15 cellular contexts compared by ENCODE assay signal in the genomic region with DNA sequence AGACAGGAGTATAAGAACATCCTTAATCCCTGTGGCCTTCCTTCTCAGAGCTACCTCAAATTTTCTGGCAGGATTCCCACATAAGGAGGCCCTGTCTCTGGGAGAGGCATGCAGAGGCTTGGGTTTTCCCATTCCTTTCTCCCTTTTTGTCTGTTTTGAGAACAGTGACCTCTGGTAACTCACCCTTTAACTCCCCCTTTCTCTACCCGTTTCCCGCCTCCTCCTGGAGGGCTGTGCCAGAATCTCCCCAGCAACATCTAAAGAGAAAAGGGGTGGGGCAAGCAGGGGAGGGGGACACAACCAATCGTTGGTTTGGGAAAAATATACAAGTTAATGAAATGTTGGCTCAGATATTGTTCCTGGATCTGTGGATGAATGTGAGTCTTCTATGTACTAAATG.
DNase-seq lines count a peak whose midpoint lies in the region; ATAC-seq and TF ChIP-seq lines count a peak whose summit lies in the region.
"Had no signal": no experiment of that assay in that cellular context is flagged by ENCODE, and none has a peak within 500 bp of the region (broad histone marks: within the 10 kb centered on the region; RNA-seq: fewer than 3 reads in every experiment).

No MANE protein-coding gene starts in this region.

- no peak overlapping the region for H2BK12ac ChIP-seq in neuronal stem cell (ENCODE audit: low read length)

- H3K4me2 ChIP-seq in neuronal stem cell (ENCODE audit: insufficient read depth, low read length, poor library complexity, severe bottlenecking) = no peak overlapping the region
- H3K4me2 ChIP-seq: A549 had no signal

- H2AK5ac ChIP-seq in neuronal stem cell (ENCODE audit: low read depth, low read length) = no peak overlapping the region

- H3K27me3 Mint-ChIP-seq in WTC11 (ENCODE audit: low read depth) (no peaks in the 10 kb centered on the region), nephron (ENCODE audit: low read depth) (no peaks in the 10 kb centered on the region)
- H3K27me3 Mint-ChIP-seq: CD8-positive, alpha-beta memory T cell; IgD-negative memory B cell had no signal

- POLR2A ChIA-PET in WTC11 (lab: Charles Lee) = no interaction called here

- H3K9me3 Mint-ChIP-seq in WTC11 (no peaks in the 10 kb centered on the region), nephron (no peaks in the 10 kb centered on the region)
- H3K9me3 Mint-ChIP-seq: CD8-positive, alpha-beta memory T cell; IgD-negative memory B cell had no signal

- H3K18ac ChIP-seq in neuronal stem cell (ENCODE audit: low read length) = no peak overlapping the region

- H3K9me3 ChIP-seq in neuronal stem cell (replicated peaks in 1 of 2; ENCODE audit: control insufficient read depth in 2 of 2, insufficient read depth in 1 of 2, low read depth in 1 of 2, low read length in 2 of 2) = no peaks in the 10 kb centered on the region
- H3K9me3 ChIP-seq: A549, Caco-2 had no signal

- DNase-seq in WTC11 (ENCODE audit: low spot score) (no peak), iPS-NIHi11 (ENCODE audit: low spot score) (peak; percentile 4), neuronal stem cell (ENCODE audit: low spot score) (peak; percentile 27), NCI-H2196 treated with DMSO at 0.1 percent for 48 hours (lab: John Stamatoyannopoulos, UW; ENCODE audit: unreplicated experiment) (no peak), ureter (ENCODE audit: low spot score) (no peak)
- DNase-seq in NK-92 treated with Interleukin-12 subunit alpha and Interleukin-12 subunit beta, amount 100 ng/mL, for 24 hours (lab: John Stamatoyannopoulos, UW) = no peak
- DNase-seq: Caco-2; CD8-positive, alpha-beta memory T cell; DND-41; GF-D8 had no signal

- H2BK15ac ChIP-seq in neuronal stem cell (ENCODE audit: low read length) = no peak overlapping the region

- no peak overlapping the region for H3K14ac ChIP-seq in neuronal stem cell (ENCODE audit: low read length)

- no peak overlapping the region for H3K23ac ChIP-seq in neuronal stem cell (ENCODE audit: low read depth, low read length, poor library complexity)

- H2BK120ac ChIP-seq in neuronal stem cell (ENCODE audit: low read depth, low read length) = no peak overlapping the region

- ATAC-seq in WTC11 (peak; percentile 66), GM21526 (IDR thresholded peaks at IDR 0.05; ENCODE audit: low FRiP score, unreplicated experiment) (no peak)
- ATAC-seq: A549 had no signal

- H3K36me3 ChIP-seq in neuronal stem cell (replicated peaks in 1 of 2; ENCODE audit: control insufficient read depth in 2 of 2, insufficient read depth in 2 of 2, low read length in 2 of 2) = no peaks in the 10 kb centered on the region

- peak overlapping the region; percentile 59 for H2AFZ ChIP-seq in neuronal stem cell (ENCODE audit: low read length)

- TF ChIP-seq CTCF in WTC11 (IDR thresholded peaks at IDR 0.05) (no peak), nephron (IDR thresholded peaks at IDR 0.05; ENCODE audit: unreplicated experiment in 3 of 3) (no peak)

- no CpG with 5 or more reads among the region's 3 CpGs for WGBS in neuronal stem cell (ENCODE audit: extremely low coverage in 2 of 2, insufficient read length in 2 of 2, insufficient replicate concordance in 1 of 2), 2 donors

- no peak overlapping the region for H2BK5ac ChIP-seq in neuronal stem cell (ENCODE audit: low read length)

- H3K4me1 Mint-ChIP-seq in WTC11 (peaks cover 8% of the 10 kb centered on the region; the same call in 1 of the 2 replicates), nephron (peaks cover 14% of the 10 kb centered on the region)
- H3K4me1 Mint-ChIP-seq: CD14-positive monocyte; CD8-positive, alpha-beta memory T cell; IgD-negative memory B cell had no signal

- H3K9ac ChIP-seq in neuronal stem cell (ENCODE audit: low read depth, low read length, poor library complexity) = no peak overlapping the region

- CTCF ChIA-PET in WTC11 (lab: Charles Lee) = no interaction called here

- H3K36me3 Mint-ChIP-seq in WTC11 (no peaks in the 10 kb centered on the region), nephron (ENCODE audit: low read depth) (no peaks in the 10 kb centered on the region)
- H3K36me3 Mint-ChIP-seq: CD14-positive monocyte; CD8-positive, alpha-beta memory T cell; IgD-negative memory B cell had no signal

- H3K27ac Mint-ChIP-seq in WTC11 = no peak overlapping the region
- H3K27ac Mint-ChIP-seq in nephron = peak overlapping the region; percentile 41 to 83 (median 80)
- H3K27ac Mint-ChIP-seq: CD14-positive monocyte; CD8-positive, alpha-beta memory T cell; IgD-negative memory B cell had no signal

- H3K4ac ChIP-seq in neuronal stem cell (ENCODE audit: low read length) = no peak overlapping the region

- H3K4me1 ChIP-seq in neuronal stem cell (ENCODE audit: control insufficient read depth in 2 of 2, insufficient read depth in 1 of 2, low read depth in 1 of 2, low read length in 2 of 2) = peaks cover 4% of the 10 kb centered on the region in 2 donors
- H3K4me1 ChIP-seq: A549, Caco-2 had no signal

- no peak overlapping the region for H4K8ac ChIP-seq in neuronal stem cell (ENCODE audit: low read depth, low read length)

- H3K27ac ChIP-seq in neuronal stem cell (replicated peaks; ENCODE audit: low read length) = peak overlapping the region; percentile 72
- H3K27ac ChIP-seq: A549 had no signal

- no peaks in the 10 kb centered on the region for H3K79me1 ChIP-seq in neuronal stem cell (ENCODE audit: low read depth, low read length)

- no peak overlapping the region for H4K91ac ChIP-seq in neuronal stem cell (ENCODE audit: low read depth, low read length, poor library complexity)

- H3K4me3 ChIP-seq in neuronal stem cell (ENCODE audit: low read length in 2 of 2) = no peak overlapping the region
- H3K4me3 ChIP-seq: A549 had no signal

- H3K4me3 Mint-ChIP-seq in WTC11 (no peak overlapping the region), nephron (no peak overlapping the region)
- H3K4me3 Mint-ChIP-seq: CD14-positive monocyte; CD8-positive, alpha-beta memory T cell; IgD-negative memory B cell had no signal

- no peaks in the 10 kb centered on the region for H3K27me3 ChIP-seq in neuronal stem cell (ENCODE audit: control insufficient read depth in 3 of 3, insufficient read depth in 3 of 3, low read depth in 1 of 3, low read length in 3 of 3)

TF ChIP-seq in WTC11, 78 proteins besides CTCF, POLR2A, EP300 and RAD21:
- no peak for TF ChIP-seq ZNF416 (CRISPR knock-in tag; IDR thresholded peaks at IDR 0.05)
- TF ChIP-seq AR (CRISPR knock-in tag; IDR thresholded peaks at IDR 0.05) = no peak
- no peak for TF ChIP-seq SOX15 (CRISPR knock-in tag; IDR thresholded peaks at IDR 0.05)
- no peak for TF ChIP-seq E2F1 (CRISPR knock-in tag; IDR thresholded peaks at IDR 0.05)
- TF ChIP-seq ZNF121 (CRISPR knock-in tag; IDR thresholded peaks at IDR 0.05) = no peak
TF ChIP-seq in WTC11: peak in this region for 0.

Comparison
In these comparisons a context has a peak if more than half of its experiments do, and no peak if none do; other contexts are left out.
1. DNase-seq: peak in iPS-NIHi11 (single experiment) and neuronal stem cell (single experiment); none in WTC11 (single experiment), NK-92 treated with Interleukin-12 subunit alpha and Interleukin-12 subunit beta, amount 100 ng/mL, for 24 hours (single experiment), NCI-H2196 treated with DMSO at 0.1 percent for 48 hours (single experiment) and ureter (single experiment).